ENCODE assay signal across 9 cellular contexts in genomic region chrX:153381684-153382532, GRCh38. TPM values are rescaled to one million over a fixed set of nuclear protein-coding genes. Genes with fewer than 3 reads are reported as not detected.
A peak's percentile ranks its signal among the peaks of the same experiment; 100 is the strongest.
DNase-seq lines count a peak whose midpoint lies in the region; ATAC-seq, FAIRE-seq and TF ChIP-seq lines count a peak whose summit lies in the region.
"Had no signal": no experiment of that assay in that cellular context is flagged by ENCODE, and none has a peak within 500 bp of the region (broad histone marks: within the 10 kb centered on the region; RNA-seq: fewer than 3 reads in every experiment).

No MANE protein-coding gene starts in this region.

- no peaks in the 10 kb centered on the region for H3K27me3 Mint-ChIP-seq in glutamatergic neuron (ENCODE audit: unreplicated experiment)

- POLR2A ChIA-PET in GM12878 (lab: Charles Lee), result no interaction called here

- H3K36me3 Mint-ChIP-seq in glutamatergic neuron (ENCODE audit: unreplicated experiment), result no peaks in the 10 kb centered on the region

- no peak overlapping the region for H3K9ac ChIP-seq in BLaER1
- H3K9ac ChIP-seq in GM12878 (ENCODE audit: control insufficient read depth, insufficient read depth, low read length), result no peak overlapping the region

- no peaks in the 10 kb centered on the region for H3K4me1 Mint-ChIP-seq in glutamatergic neuron (ENCODE audit: low read depth, unreplicated experiment)

- H3K9me3 ChIP-seq in BLaER1 (peaks cover 22% of the 10 kb centered on the region), GM12878 (replicated peaks; ENCODE audit: control insufficient read depth, insufficient read depth, low read length) (no peaks in the 10 kb centered on the region; the same call in 2 of the 3 replicates), lower lobe of right lung (no peaks in the 10 kb centered on the region)

- H3K4me3 Mint-ChIP-seq in glutamatergic neuron (ENCODE audit: unreplicated experiment), result no peak overlapping the region

- TF ChIP-seq EP300 in GM12878 (IDR thresholded peaks at IDR 0.05; ENCODE audit: borderline replicate concordance in 1 of 2, control insufficient read depth in 1 of 2, low read depth in 2 of 2, low read length in 2 of 2), result no peak

- H2AFZ ChIP-seq in GM12878 (ENCODE audit: control insufficient read depth, low read depth, low read length), result no peak overlapping the region

- H3K36me3 ChIP-seq in BLaER1, result no peaks in the 10 kb centered on the region
- no peaks in the 10 kb centered on the region for H3K36me3 ChIP-seq in GM12878 (ENCODE audit: control insufficient read depth in 2 of 2, insufficient read depth in 2 of 2, low read length in 1 of 2)
- no peaks in the 10 kb centered on the region for H3K36me3 ChIP-seq in lower lobe of right lung

- in situ Hi-C loops in GM12878 (cut with MboI), result no loop called here

- DNase-seq in GOT3 (lab: John Stamatoyannopoulos, UW), result peak; percentile 14
- DNase-seq in NCI-H526 (lab: John Stamatoyannopoulos, UW), result peak; percentile 88 to 90
- no peak for DNase-seq in GM12878 (ENCODE audit: low read depth, low spot score)
- no peak for DNase-seq in lower lobe of right lung
- no peak for DNase-seq in glutamatergic neuron
- DNase-seq in SIG-M5 (lab: John Stamatoyannopoulos, UW), result no peak

- no peak for FAIRE-seq in GM12878 (lab: Jason Lieb, UNC)

- peak in 1 of 3 experiments; percentile 30; a peak in 2 of 6 replicates for TF ChIP-seq CTCF in GM12878 (IDR thresholded peaks at IDR 0.05 in 2 of 3, conservative IDR thresholded peaks at IDR 0.05 in 1 of 3; ENCODE audit: control insufficient read depth in 2 of 3, extremely low read depth in 1 of 3, insufficient read depth in 1 of 3, low read depth in 3 of 3, low read length in 3 of 3)
- no peak for TF ChIP-seq CTCF in lower lobe of right lung (IDR thresholded peaks at IDR 0.05)
- TF ChIP-seq CTCF in glutamatergic neuron (IDR thresholded peaks at IDR 0.05; ENCODE audit: partially characterized antibody, unreplicated experiment), result no peak

- SMC1A ChIA-PET in GM12878 (lab: Charles Lee; ENCODE audit: uncharacterized antibody, unreplicated experiment), result no interaction called here

- 49% methylated on average over 12 of the region's 12 CpGs for WGBS in GM12878 (ENCODE audit: insufficient coverage, insufficient replicate concordance, low lambda C conversion rate, missing lambda C conversion rate)

- TF ChIP-seq POLR2A in GM12878 (IDR thresholded peaks at IDR 0.05; ENCODE audit: low read depth, low read length), result no peak

- peak; percentile 74 for ATAC-seq in GM12878
- ATAC-seq in lower lobe of right lung, result peak; percentile 45 to 76
- no peak for ATAC-seq in HG02623 (IDR thresholded peaks at IDR 0.05; ENCODE audit: unreplicated experiment)

- RAD21 ChIA-PET in GM12878 (lab: Charles Lee; ENCODE audit: unreplicated experiment), result no interaction called here

- H3K79me2 ChIP-seq in GM12878 (ENCODE audit: control insufficient read depth, insufficient read depth, low read length), result no peaks in the 10 kb centered on the region

- H3K27ac ChIP-seq in BLaER1, result no peak overlapping the region
- H3K27ac ChIP-seq in GM12878 (ENCODE audit: control insufficient read depth, insufficient read depth), result no peak overlapping the region
- H3K27ac ChIP-seq in lower lobe of right lung, result peak overlapping the region; percentile 6

- intact Hi-C loops in GM12878 (cut with micrococcal nuclease; ENCODE audit: unreplicated experiment), result no loop called here
- intact Hi-C loops in lower lobe of right lung (cut with DNase I), result no loop called here

- H3K4me2 ChIP-seq in BLaER1 (0 out of 2 replicates have a peak overlapping the region, but pooled peaks have one; percentile 5), GM12878 (ENCODE audit: control insufficient read depth, insufficient read depth) (no peak overlapping the region)

- H3K9me3 Mint-ChIP-seq in glutamatergic neuron (ENCODE audit: unreplicated experiment), result no peaks in the 10 kb centered on the region

- H3K4me1 ChIP-seq in BLaER1, result 0 out of 2 replicates have a peak, but pooled peaks cover 13% of the 10 kb centered on the region
- no peaks in the 10 kb centered on the region for H3K4me1 ChIP-seq in GM12878 (ENCODE audit: control insufficient read depth, insufficient read depth, low read length)
- no peaks in the 10 kb centered on the region for H3K4me1 ChIP-seq in lower lobe of right lung

- no TSS peak for BruUV-seq in GM12878 (replicated peaks; lab: Mats Ljungman, UMichigan)

- no peak overlapping the region for H3K27ac Mint-ChIP-seq in glutamatergic neuron (ENCODE audit: unreplicated experiment)

- peaks cover 10% of the 10 kb centered on the region; the same call in 1 of the 2 replicates for H4K20me1 ChIP-seq in BLaER1
- no peaks in the 10 kb centered on the region for H4K20me1 ChIP-seq in GM12878 (ENCODE audit: control insufficient read depth, insufficient read depth)

- peak; percentile 23; the same call in 1 of the 2 replicates for TF ChIP-seq RAD21 in GM12878 (IDR thresholded peaks at IDR 0.05; ENCODE audit: insufficient read depth, low read depth, low read length)

- peaks cover 35% of the 10 kb centered on the region for H3K27me3 ChIP-seq in BLaER1
- H3K27me3 ChIP-seq in GM12878 (replicated peaks in 1 of 2; ENCODE audit: control insufficient read depth in 2 of 2, insufficient read depth in 2 of 2, low read length in 1 of 2), result no peaks in the 10 kb centered on the region
- no peaks in the 10 kb centered on the region for H3K27me3 ChIP-seq in lower lobe of right lung (ENCODE audit: low read depth)

- CTCF ChIA-PET in GM12878 (lab: Yijun Ruan, JAX), result interaction anchor here (1.0 kb wide), 1 partner anchor 11 kb away, joined by 3 read pairs; no protein-coding TSS in a partner anchor

- no peak overlapping the region for H3K4me3 ChIP-seq in BLaER1
- no peak overlapping the region for H3K4me3 ChIP-seq in GM12878
- no peak overlapping the region for H3K4me3 ChIP-seq in lower lobe of right lung

TF ChIP-seq in GM12878, 131 proteins besides CTCF, POLR2A, EP300 and RAD21 (continues in another document):
- TF ChIP-seq TCF12 (IDR thresholded peaks at IDR 0.05; ENCODE audit: low read depth, low read length), result 0 out of 2 replicates have a peak, but pooled peaks have one; percentile 43

RNA-seq across cellular contexts. Expression of gene PNMA6E, which starts 19.2 kb away (rescaled TPM):
- total RNA-seq in GM12878 (2013; cell fraction: nucleolus; rRNA removed), result not detected in 2 replicates
- not detected in 2 replicates for total RNA-seq in GM12878 (2014; rRNA removed)
- not detected in 2 replicates for total RNA-seq in GM12878 (2014; rRNA removed; fragmentation: Illumina TruSeq; extraction: Trizol)
- total RNA-seq in GM12878 (2021), result not detected in 2 replicates
- not detected for polyA plus RNA-seq in GM12878 (2011; ENCODE audit: low read depth)
- not detected in 2 replicates for polyA plus RNA-seq in GM12878 (2011; rRNA removed)
- polyA plus RNA-seq in GM12878 (2011; cell fraction: cytosol; rRNA removed), result not detected in 2 replicates
- polyA plus RNA-seq in GM12878 (2011; cell fraction: nucleus; rRNA removed), result not detected in 2 replicates
- not detected in 2 replicates for polyA plus RNA-seq in GM12878 (2012)
- polyA plus RNA-seq in GM12878 (2014; fragmentation: Illumina TruSeq; extraction: Trizol), result not detected in 2 replicates
- not detected for polyA plus RNA-seq in GM12878 (2014; fragmentation: Nextera tagmentation; extraction: Ambion mirVana)
- not detected in 2 replicates for polyA plus RNA-seq in GM12878 (2014; rRNA removed)
- polyA plus RNA-seq in GM12878 (2016; fragmentation: Nextera tagmentation; extraction: Ambion mirVana), result not detected
- polyA minus RNA-seq in GM12878 (2011; rRNA and poly(A)+ RNA removed), result not detected in 2 replicates
- not detected in 2 replicates for polyA minus RNA-seq in GM12878 (2011; cell fraction: cytosol; rRNA and poly(A)+ RNA removed)
- not detected in 2 replicates for polyA minus RNA-seq in GM12878 (2011; cell fraction: nucleus; rRNA and poly(A)+ RNA removed)
- not detected for total RNA-seq in lower lobe of right lung
- total RNA-seq in glutamatergic neuron (ENCODE audit: unreplicated experiment), result not detected
- polyA plus RNA-seq: esophagus had no signal

RNA-seq across cellular contexts. Expression of gene ZFP92, which starts 29.4 kb away (rescaled TPM):
- total RNA-seq in GM12878 (2013; cell fraction: nucleolus; rRNA removed), result 3.2 and 3.7 TPM in 2 replicates
- total RNA-seq in GM12878 (2014; rRNA removed) (0.06 and 0.11 TPM in 2 replicates), GM12878 (2014; rRNA removed; fragmentation: Illumina TruSeq; extraction: Trizol) (0.09 and 0.14 TPM in 2 replicates), GM12878 (2021) (0.13 and 0.31 TPM in 2 replicates), lower lobe of right lung (4.5 TPM), glutamatergic neuron (ENCODE audit: unreplicated experiment) (0.07 TPM)
- 0.62 TPM for polyA plus RNA-seq in GM12878 (2011; ENCODE audit: low read depth)
- polyA plus RNA-seq in GM12878 (2011; rRNA removed) (1.4 and 1.6 TPM in 2 replicates), GM12878 (2014; fragmentation: Illumina TruSeq; extraction: Trizol) (0.16 and 0.27 TPM in 2 replicates), GM12878 (2014; fragmentation: Nextera tagmentation; extraction: Ambion mirVana) (under 1 TPM; 0.02 to 0.03 TPM), GM12878 (2014; rRNA removed) (0.09 and 0.19 TPM in 2 replicates), GM12878 (2016; fragmentation: Nextera tagmentation; extraction: Ambion mirVana) (not detected)
- 1.6 TPM in 2 replicates for polyA plus RNA-seq in GM12878 (2011; cell fraction: cytosol; rRNA removed)
- 4.0 and 4.2 TPM in 2 replicates for polyA plus RNA-seq in GM12878 (2011; cell fraction: nucleus; rRNA removed)
- 0.72 and 0.93 TPM in 2 replicates for polyA plus RNA-seq in GM12878 (2012)
- polyA minus RNA-seq in GM12878 (2011; rRNA and poly(A)+ RNA removed), result 1.6 and 2.4 TPM in 2 replicates
- 1.0 and 1.7 TPM in 2 replicates for polyA minus RNA-seq in GM12878 (2011; cell fraction: cytosol; rRNA and poly(A)+ RNA removed)
- 0.97 and 1.7 TPM in 2 replicates for polyA minus RNA-seq in GM12878 (2011; cell fraction: nucleus; rRNA and poly(A)+ RNA removed)

RNA-seq across cellular contexts. Expression of gene ZNF275, which starts 48.0 kb away (rescaled TPM):
- 25.3 and 26.1 TPM in 2 replicates for total RNA-seq in GM12878 (2013; cell fraction: nucleolus; rRNA removed)
- 6.5 and 6.7 TPM in 2 replicates for total RNA-seq in GM12878 (2014; rRNA removed)
- total RNA-seq in GM12878 (2014; rRNA removed; fragmentation: Illumina TruSeq; extraction: Trizol), result 5.5 and 5.8 TPM in 2 replicates
- 11.3 TPM in 2 replicates for total RNA-seq in GM12878 (2021)
- polyA plus RNA-seq in GM12878 (2011; ENCODE audit: low read depth), result 8.9 TPM
- polyA plus RNA-seq in GM12878 (2011; rRNA removed), result 16.9 and 17.4 TPM in 2 replicates
- polyA plus RNA-seq in GM12878 (2011; cell fraction: cytosol; rRNA removed), result 15.0 and 17.0 TPM in 2 replicates
- 26.7 and 29.6 TPM in 2 replicates for polyA plus RNA-seq in GM12878 (2011; cell fraction: nucleus; rRNA removed)
- 9.8 and 12.1 TPM in 2 replicates for polyA plus RNA-seq in GM12878 (2012)
- 10.7 and 11.3 TPM in 2 replicates for polyA plus RNA-seq in GM12878 (2014; fragmentation: Illumina TruSeq; extraction: Trizol)
- polyA plus RNA-seq in GM12878 (2014; fragmentation: Nextera tagmentation; extraction: Ambion mirVana), result 1 to 10 TPM; 1.3 to 1.9 TPM
- 9.2 and 9.7 TPM in 2 replicates for polyA plus RNA-seq in GM12878 (2014; rRNA removed)
- polyA plus RNA-seq in GM12878 (2016; fragmentation: Nextera tagmentation; extraction: Ambion mirVana), result 1 to 10 TPM; 5.5 to 5.6 TPM
- polyA minus RNA-seq in GM12878 (2011; rRNA and poly(A)+ RNA removed), result 23.6 and 24.4 TPM in 2 replicates
- 7.9 and 8.0 TPM in 2 replicates for polyA minus RNA-seq in GM12878 (2011; cell fraction: cytosol; rRNA and poly(A)+ RNA removed)
- 8.1 and 10.3 TPM in 2 replicates for polyA minus RNA-seq in GM12878 (2011; cell fraction: nucleus; rRNA and poly(A)+ RNA removed)
- total RNA-seq in lower lobe of right lung, result 7.6 TPM
- total RNA-seq in glutamatergic neuron (ENCODE audit: unreplicated experiment), result 8.5 TPM

Comparison
In these comparisons a context has a peak if more than half of its experiments do, and no peak if none do; other contexts are left out.
1. DNase-seq: peak in GOT3 (single experiment) and NCI-H526 (2 of 2); none in GM12878 (single experiment), lower lobe of right lung (single experiment), glutamatergic neuron (single experiment) and SIG-M5 (single experiment).